ENCODE assay signal across 11 cellular contexts in the genomic region with DNA sequence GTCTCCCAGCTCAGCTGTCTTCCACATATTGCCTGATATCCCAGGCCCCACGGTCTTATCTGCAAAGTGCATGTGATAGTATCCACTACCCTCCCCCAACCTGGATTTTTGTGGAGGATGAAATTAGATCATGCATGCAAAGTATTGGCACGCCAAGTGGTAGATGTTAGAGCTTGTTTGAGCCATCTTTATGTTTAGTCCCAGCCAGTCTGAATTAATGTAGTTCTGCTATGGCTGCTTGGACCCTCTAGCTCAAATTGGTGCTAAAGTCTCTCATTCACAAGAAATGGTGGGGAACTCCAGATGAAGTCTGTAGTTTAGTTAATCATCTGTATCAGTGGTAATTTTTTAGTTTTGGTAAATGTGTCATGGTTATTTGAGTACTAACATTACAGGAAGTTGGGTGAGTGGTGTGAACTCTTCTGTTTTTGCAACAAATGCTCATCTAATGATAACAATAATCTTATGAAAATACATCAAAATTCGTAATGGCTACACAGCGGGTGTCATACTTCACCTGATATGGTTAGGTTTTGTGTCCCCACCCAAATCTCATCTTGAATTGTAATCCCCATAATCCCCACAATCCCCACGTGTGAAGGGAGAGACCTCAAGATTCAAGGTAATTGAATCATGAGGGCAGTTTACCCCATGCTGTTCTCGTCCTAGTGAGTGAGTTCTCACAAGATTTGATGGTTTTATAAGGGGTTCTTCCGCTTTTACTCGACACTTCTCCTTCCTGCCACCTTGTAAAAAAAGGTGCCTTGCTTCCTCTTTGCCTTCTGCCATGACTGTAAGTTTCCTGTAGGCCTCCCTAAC.
A peak's percentile ranks its signal among the peaks of the same experiment; 100 is the strongest.
DNase-seq lines count a peak whose midpoint lies in the region; ATAC-seq and TF ChIP-seq lines count a peak whose summit lies in the region.
"Had no signal": no experiment of that assay in that cellular context is flagged by ENCODE, and none has a peak within 500 bp of the region (broad histone marks: within the 10 kb centered on the region; RNA-seq: fewer than 3 reads in every experiment).

No MANE protein-coding gene starts in this region.

- no peak for DNase-seq in activated naive CD4-positive, alpha-beta T cell treated with anti-CD3 and anti-CD28 coated beads, Interleukin-2, amount 10 ng/mL, durations not matched to agents 7 days and 5 days
- no peak for DNase-seq in activated naive CD4-positive, alpha-beta T cell treated with anti-CD3 and anti-CD28 coated beads, Interleukin-2, amount 50 U/mL, for 16 hours
- peak; percentile 26 for DNase-seq in stimulated activated naive B cell treated with anti-CD40 and anti-IgM and Interleukin-4, amounts not matched to agents 10 μg/mL and 1 μg/mL and 100 μg/mL, for 72 hours
- no peak for DNase-seq in NCI-H748 (lab: John Stamatoyannopoulos, UW; ENCODE audit: unreplicated experiment)
- no peak for DNase-seq in GF-D8 (lab: John Stamatoyannopoulos, UW)
- DNase-seq in BE2C, result no peak
- DNase-seq: colonic mucosa, Karpas-422, left ventricle myocardium inferior had no signal

- H3K4me1 Mint-ChIP-seq in activated naive CD4-positive, alpha-beta T cell treated with anti-CD3 and anti-CD28 coated beads, Interleukin-2, amount 10 ng/mL, durations not matched to agents 7 days and 5 days, result peaks cover 55% of the 10 kb centered on the region
- H3K4me1 Mint-ChIP-seq in IgD-negative memory B cell, result peaks cover 10 to 31% (median 21%) of the 10 kb centered on the region in 3 donors
- H3K4me1 Mint-ChIP-seq in activated T-helper 17 cell treated with anti-CD3 and anti-CD28 coated beads, Interleukin-2, amount 50 U/mL, for 72 hours, result peaks cover 47% of the 10 kb centered on the region
- peaks cover 47 to 75% of the 10 kb centered on the region in 2 donors for H3K4me1 Mint-ChIP-seq in stimulated activated naive B cell treated with anti-CD40 and anti-IgM and Interleukin-4, amounts not matched to agents 10 μg/mL and 1 μg/mL and 100 μg/mL, for 72 hours

- H3K36me3 ChIP-seq in BE2C, result no peaks in the 10 kb centered on the region
- H3K36me3 ChIP-seq: colonic mucosa, left ventricle myocardium inferior had no signal

- no peaks in the 10 kb centered on the region for H3K27me3 ChIP-seq in BE2C
- H3K27me3 ChIP-seq: colonic mucosa had no signal

- no peak for TF ChIP-seq CTCF in BE2C (IDR thresholded peaks at IDR 0.05; ENCODE audit: low read depth, low read length)

- H3K9me3 ChIP-seq in BE2C, result no peaks in the 10 kb centered on the region
- H3K9me3 ChIP-seq: colonic mucosa, left ventricle myocardium inferior had no signal

- peaks cover 2% of the 10 kb centered on the region for H3K4me1 ChIP-seq in BE2C

- peak; percentile 79 for ATAC-seq in activated T-helper 17 cell treated with anti-CD3 and anti-CD28 coated beads, Interleukin-2, amount 50 U/mL, for 72 hours (replicated peaks)
- ATAC-seq in stimulated activated naive B cell treated with anti-CD40 and anti-IgM and Interleukin-4, amounts not matched to agents 10 μg/mL and 1 μg/mL and 100 μg/mL, for 72 hours (replicated peaks), result peak; percentile 66 to 67

- H3K27me3 Mint-ChIP-seq in activated naive CD4-positive, alpha-beta T cell treated with anti-CD3 and anti-CD28 coated beads, Interleukin-2, amount 10 ng/mL, durations not matched to agents 7 days and 5 days, result no peaks in the 10 kb centered on the region
- H3K27me3 Mint-ChIP-seq in IgD-negative memory B cell, result no peaks in the 10 kb centered on the region
- H3K27me3 Mint-ChIP-seq in activated T-helper 17 cell treated with anti-CD3 and anti-CD28 coated beads, Interleukin-2, amount 50 U/mL, for 72 hours, result no peaks in the 10 kb centered on the region
- H3K27me3 Mint-ChIP-seq in stimulated activated naive B cell treated with anti-CD40 and anti-IgM and Interleukin-4, amounts not matched to agents 10 μg/mL and 1 μg/mL and 100 μg/mL, for 72 hours, result no peaks in the 10 kb centered on the region

- peaks cover 16% of the 10 kb centered on the region for H3K9me3 Mint-ChIP-seq in activated naive CD4-positive, alpha-beta T cell treated with anti-CD3 and anti-CD28 coated beads, Interleukin-2, amount 10 ng/mL, durations not matched to agents 7 days and 5 days
- peaks cover 0 to 11% (median 8%) of the 10 kb centered on the region in 3 donors for H3K9me3 Mint-ChIP-seq in IgD-negative memory B cell
- no peaks in the 10 kb centered on the region for H3K9me3 Mint-ChIP-seq in activated T-helper 17 cell treated with anti-CD3 and anti-CD28 coated beads, Interleukin-2, amount 50 U/mL, for 72 hours
- H3K9me3 Mint-ChIP-seq in stimulated activated naive B cell treated with anti-CD40 and anti-IgM and Interleukin-4, amounts not matched to agents 10 μg/mL and 1 μg/mL and 100 μg/mL, for 72 hours, result peaks cover 10 to 11% of the 10 kb centered on the region in 2 donors

- CTCF ChIA-PET in activated naive CD4-positive, alpha-beta T cell treated with anti-CD3 and anti-CD28 coated beads, Interleukin-2, amount 10 ng/mL, durations not matched to agents 7 days and 5 days (lab: Charles Lee), result no interaction called here

- no peak overlapping the region for H3K4me3 ChIP-seq in BE2C (ENCODE audit: low read depth, low read length)
- H3K4me3 ChIP-seq: colonic mucosa, left ventricle myocardium inferior had no signal

- no peak overlapping the region for H3K4me3 Mint-ChIP-seq in activated naive CD4-positive, alpha-beta T cell treated with anti-CD3 and anti-CD28 coated beads, Interleukin-2, amount 10 ng/mL, durations not matched to agents 7 days and 5 days
- peak overlapping the region in 2 of 4 donors; percentile 35 to 46 for H3K4me3 Mint-ChIP-seq in IgD-negative memory B cell
- H3K4me3 Mint-ChIP-seq in activated T-helper 17 cell treated with anti-CD3 and anti-CD28 coated beads, Interleukin-2, amount 50 U/mL, for 72 hours, result peak overlapping the region; percentile 62
- peak overlapping the region in 1 of 2 donors; percentile 11 for H3K4me3 Mint-ChIP-seq in stimulated activated naive B cell treated with anti-CD40 and anti-IgM and Interleukin-4, amounts not matched to agents 10 μg/mL and 1 μg/mL and 100 μg/mL, for 72 hours

- H3K27ac Mint-ChIP-seq in activated naive CD4-positive, alpha-beta T cell treated with anti-CD3 and anti-CD28 coated beads, Interleukin-2, amount 10 ng/mL, durations not matched to agents 7 days and 5 days, result peak overlapping the region; percentile 60
- peak overlapping the region in 2 of 3 donors; percentile 41 to 87 for H3K27ac Mint-ChIP-seq in IgD-negative memory B cell
- peak overlapping the region; percentile 92 for H3K27ac Mint-ChIP-seq in activated T-helper 17 cell treated with anti-CD3 and anti-CD28 coated beads, Interleukin-2, amount 50 U/mL, for 72 hours
- H3K27ac Mint-ChIP-seq in stimulated activated naive B cell treated with anti-CD40 and anti-IgM and Interleukin-4, amounts not matched to agents 10 μg/mL and 1 μg/mL and 100 μg/mL, for 72 hours, result peak overlapping the region; percentile 94

- peaks cover 17% of the 10 kb centered on the region for H3K36me3 Mint-ChIP-seq in activated naive CD4-positive, alpha-beta T cell treated with anti-CD3 and anti-CD28 coated beads, Interleukin-2, amount 10 ng/mL, durations not matched to agents 7 days and 5 days
- H3K36me3 Mint-ChIP-seq in IgD-negative memory B cell, result peaks cover 3% of the 10 kb centered on the region
- no peaks in the 10 kb centered on the region for H3K36me3 Mint-ChIP-seq in activated T-helper 17 cell treated with anti-CD3 and anti-CD28 coated beads, Interleukin-2, amount 50 U/mL, for 72 hours (ENCODE audit: low read depth)
- H3K36me3 Mint-ChIP-seq in stimulated activated naive B cell treated with anti-CD40 and anti-IgM and Interleukin-4, amounts not matched to agents 10 μg/mL and 1 μg/mL and 100 μg/mL, for 72 hours, result peaks cover 9 to 15% of the 10 kb centered on the region in 2 donors
